In the genomic region with DNA sequence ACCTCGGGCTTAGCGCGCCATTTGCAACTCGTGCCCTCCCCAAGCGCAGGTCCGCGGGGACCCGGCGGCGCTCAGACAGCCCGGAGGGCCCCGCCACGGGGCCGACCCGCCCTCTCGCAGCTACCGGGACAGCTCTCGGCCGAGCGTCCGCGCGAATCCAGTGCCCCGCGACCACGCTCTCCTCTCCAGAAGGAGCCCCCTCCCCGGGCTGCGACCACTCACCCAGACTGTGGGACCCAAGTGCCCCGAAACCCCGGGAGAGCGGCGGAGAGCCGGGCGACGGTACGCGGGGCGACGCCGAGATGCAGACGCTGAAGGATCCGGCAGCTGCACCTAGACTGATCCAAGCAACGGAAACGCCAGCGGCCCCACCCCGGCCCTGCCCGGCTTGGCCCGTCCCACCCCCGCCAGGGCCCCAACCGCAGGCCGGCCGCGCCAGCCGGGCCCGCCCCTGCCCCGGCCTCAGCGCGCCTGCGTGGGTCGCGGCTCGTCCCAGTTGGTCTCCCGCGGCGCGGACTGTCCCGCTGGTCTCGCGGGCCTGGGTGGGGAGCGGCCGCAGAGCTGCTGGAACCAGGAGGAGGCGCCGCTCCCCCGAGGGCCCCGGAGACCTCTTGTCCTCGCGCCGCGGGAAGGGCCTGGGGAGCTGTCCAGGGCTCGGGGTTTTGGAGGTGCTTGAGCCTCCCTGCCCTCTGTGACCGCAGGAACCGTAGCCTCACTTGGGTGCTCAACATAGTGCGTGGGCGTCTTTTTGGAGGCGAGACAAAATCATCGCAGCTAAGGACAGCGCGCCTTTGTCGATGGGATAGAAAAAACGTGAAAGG, we compare ENCODE assay signal across 1 cellular context.
TF ChIP-seq lines count a peak whose summit lies in the region.

TSS of gene ANXA5 (minus strand) at position 340 of the 821 bp plus-strand sequence. CDS start 391 bp downstream, outside the sequence.

TF ChIP-seq in SK-N-SH, 30 proteins besides CTCF, POLR2A, EP300 and RAD21 (continued from another document):
- peak; percentile 84; the same call in 1 of the 2 replicates for TF ChIP-seq ZBTB33 (IDR thresholded peaks at IDR 0.05; ENCODE audit: borderline replicate concordance, low read depth)
- peak; percentile 90 for TF ChIP-seq CHD2 (IDR thresholded peaks at IDR 0.05; ENCODE audit: low read length, partially characterized antibody)
- TF ChIP-seq SMC3 (IDR thresholded peaks at IDR 0.05; ENCODE audit: low read depth, low read length), result peak; percentile 42
- TF ChIP-seq GABPA (IDR thresholded peaks at IDR 0.05; ENCODE audit: low read depth), result no peak; the same call in 1 of the 2 replicates
- TF ChIP-seq FOSL2 (IDR thresholded peaks at IDR 0.05; ENCODE audit: borderline replicate concordance, low read depth), result no peak
- peak; percentile 4; the same call in 1 of the 2 replicates for TF ChIP-seq TCF12 (IDR thresholded peaks at IDR 0.05)
- no peak for TF ChIP-seq MXI1 (IDR thresholded peaks at IDR 0.05; ENCODE audit: low read depth, low read length)
- peak; percentile 94 for TF ChIP-seq REST (IDR thresholded peaks at IDR 0.05; ENCODE audit: low read depth, low read length)
- TF ChIP-seq, protein P1, sequence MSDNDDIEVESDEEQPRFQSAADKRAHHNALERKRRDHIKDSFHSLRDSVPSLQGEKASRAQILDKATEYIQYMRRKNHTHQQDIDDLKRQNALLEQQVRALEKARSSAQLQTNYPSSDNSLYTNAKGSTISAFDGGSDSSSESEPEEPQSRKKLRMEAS (IDR thresholded peaks at IDR 0.05; ENCODE audit: low read depth), result peak; percentile 68
- no peak for TF ChIP-seq JUND (IDR thresholded peaks at IDR 0.05)
- no peak for TF ChIP-seq EZH2phosphoT487 (IDR thresholded peaks at IDR 0.05; ENCODE audit: borderline replicate concordance, low read depth)
- TF ChIP-seq PBX3 (IDR thresholded peaks at IDR 0.05), result no peak
- peak; percentile 27; the same call in 1 of the 2 replicates for TF ChIP-seq YY1 (IDR thresholded peaks at IDR 0.05; ENCODE audit: low read depth)
- TF ChIP-seq GATA2 (CRISPR knock-in tag; IDR thresholded peaks at IDR 0.05), result no peak
- no peak for TF ChIP-seq FOXJ3 (CRISPR knock-in tag; IDR thresholded peaks at IDR 0.05)
- TF ChIP-seq SIN3A (IDR thresholded peaks at IDR 0.05; ENCODE audit: borderline replicate concordance, low read depth, low read length), result peak; percentile 46; the same call in 1 of the 2 replicates
- peak; percentile 79 for TF ChIP-seq NRF1 (IDR thresholded peaks at IDR 0.05; ENCODE audit: low read depth, low read length)
- peak; percentile 93 for TF ChIP-seq POLR2AphosphoS5 (IDR thresholded peaks at IDR 0.05; ENCODE audit: low read depth, low read length)
